In the genomic region with DNA sequence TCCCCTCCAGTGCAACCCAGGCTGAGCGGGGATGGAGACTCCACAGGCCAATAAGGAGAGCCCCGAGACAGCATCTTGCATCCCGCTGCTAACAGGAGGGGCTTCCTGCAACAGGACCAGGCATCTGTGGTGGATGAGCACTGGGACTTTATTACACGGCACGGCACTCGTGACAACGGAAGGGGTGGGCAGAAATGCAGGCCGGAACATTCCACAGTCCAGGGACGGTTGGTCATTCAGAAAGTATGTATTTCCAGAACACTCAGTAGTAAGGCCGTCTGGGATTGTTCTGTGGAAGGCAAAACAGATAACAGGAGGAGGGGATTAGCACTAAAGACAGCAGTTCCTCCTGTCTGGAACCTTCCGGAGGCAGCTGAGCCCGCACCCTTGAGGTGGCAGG, we compare ENCODE assay signal across 28 cellular contexts. TPM values are rescaled to one million over a fixed set of nuclear protein-coding genes. Genes with fewer than 3 reads are reported as not detected.
DNase-seq lines count a peak whose midpoint lies in the region; ATAC-seq, FAIRE-seq and TF ChIP-seq lines count a peak whose summit lies in the region.
"Had no signal": no experiment of that assay in that cellular context is flagged by ENCODE, and none has a peak within 500 bp of the region (broad histone marks: within the 10 kb centered on the region; RNA-seq: fewer than 3 reads in every experiment).

No MANE protein-coding gene starts in this region.

- DNase-seq in ELR (ENCODE audit: low read depth) (peak; percentile 49), astrocyte (ENCODE audit: low read depth) (peak; percentile 79), hepatic stellate cell (ENCODE audit: low spot score) (peak; percentile 83), smooth muscle cell (lab: John Stamatoyannopoulos, UW; ENCODE audit: unreplicated experiment) (peak; percentile 11), urothelium cell line (ENCODE audit: low spot score) (no peak)
- DNase-seq: activated CD8-positive, alpha-beta T cell treated with anti-CD3 and anti-CD28 coated beads, Interleukin-2, amount 10 ng/mL, durations not matched to agents 7 days and 5 days; activated T-cell treated with anti-CD3 and anti-CD28 coated beads, Interleukin-2, amount 50 U/mL, for 48 hours; DMS153; heart right ventricle; kidney; mammary epithelial cell; NCI-H1436; NCI-H2171; NCI-H526 treated with DMSO at 0.1 percent for 48 hours; nephron progenitor cell; Right ventricle myocardium superior; spleen; stimulated activated CD8-positive, alpha-beta memory T cell treated with anti-CD3 and anti-CD28 coated beads, Interleukin-4, amount 100 ng/mL, for 48 hours had no signal

- no peak overlapping the region for H3K4me3 ChIP-seq in astrocyte (ENCODE audit: insufficient read depth, low read depth, low read length)
- H3K4me3 ChIP-seq in smooth muscle cell = no peak overlapping the region
- H3K4me3 ChIP-seq: cardiac muscle cell, esophagus muscularis mucosa, heart right ventricle, spleen had no signal

- H3K27me3 ChIP-seq in astrocyte (ENCODE audit: insufficient read depth, low read length) (no peaks in the 10 kb centered on the region), smooth muscle cell (ENCODE audit: low read depth) (no peaks in the 10 kb centered on the region)
- H3K27me3 ChIP-seq: cardiac muscle cell had no signal

- ATAC-seq in GM19467 (IDR thresholded peaks at IDR 0.05; ENCODE audit: unreplicated experiment) (no peak), HG02938 (IDR thresholded peaks at IDR 0.05; ENCODE audit: unreplicated experiment) (no peak)
- ATAC-seq: activated CD8-positive, alpha-beta T cell treated with anti-CD3 and anti-CD28 coated beads, Interleukin-2, amount 10 ng/mL, durations not matched to agents 7 days and 5 days; heart right ventricle; WTC11 had no signal

- WGBS in smooth muscle cell (ENCODE audit: low lambda C conversion rate) = 19% methylated on average over 12 of the region's 12 CpGs

- peaks cover 18% of the 10 kb centered on the region for H3K36me3 Mint-ChIP-seq in astrocyte (ENCODE audit: low read depth, unreplicated experiment)

- H3K27ac Mint-ChIP-seq in astrocyte (ENCODE audit: unreplicated experiment) = peak overlapping the region; percentile 88
- H3K27ac Mint-ChIP-seq: activated CD8-positive, alpha-beta T cell treated with anti-CD3 and anti-CD28 coated beads, Interleukin-2, amount 10 ng/mL, durations not matched to agents 7 days and 5 days; activated naive CD4-positive, alpha-beta T cell treated with anti-CD3 and anti-CD28 coated beads, Interleukin-2, amount 50 U/mL, for 24 hours; nephron progenitor cell; progenitor cell of endocrine pancreas; T-helper 1 cell treated with Interleukin-12 subunit alpha and Interleukin-12 subunit beta and Interleukin-4 antibody, amounts not matched to agents 30 μg/mL and 1 μg/mL, for 36 hours; WTC11 had no signal

- H3K36me3 ChIP-seq in astrocyte (ENCODE audit: insufficient read depth, low read length) (peaks cover 8% of the 10 kb centered on the region), smooth muscle cell (ENCODE audit: low read depth) (no peaks in the 10 kb centered on the region)

- H3K79me2 ChIP-seq in astrocyte (ENCODE audit: insufficient read depth, low read length) = no peaks in the 10 kb centered on the region
- H3K79me2 ChIP-seq in smooth muscle cell (ENCODE audit: low read depth) = no peaks in the 10 kb centered on the region

- H3K4me3 Mint-ChIP-seq in astrocyte (ENCODE audit: unreplicated experiment) = peak overlapping the region; percentile 35
- H3K4me3 Mint-ChIP-seq: activated CD8-positive, alpha-beta T cell treated with anti-CD3 and anti-CD28 coated beads, Interleukin-2, amount 10 ng/mL, durations not matched to agents 7 days and 5 days; activated naive CD4-positive, alpha-beta T cell treated with anti-CD3 and anti-CD28 coated beads, Interleukin-2, amount 50 U/mL, for 24 hours; CD14-positive monocyte; nephron progenitor cell; T-helper 1 cell treated with Interleukin-12 subunit alpha and Interleukin-12 subunit beta and Interleukin-4 antibody, amounts not matched to agents 30 μg/mL and 1 μg/mL, for 36 hours; WTC11 had no signal

- H3K9ac ChIP-seq in astrocyte (ENCODE audit: low read length) (peak overlapping the region; percentile 59), smooth muscle cell (ENCODE audit: low read depth) (peak overlapping the region; percentile 66)

- no peak overlapping the region for H2AFZ ChIP-seq in astrocyte (ENCODE audit: low read depth, low read length)
- H2AFZ ChIP-seq in smooth muscle cell (ENCODE audit: low read depth) = no peak overlapping the region

- H3K27me3 Mint-ChIP-seq in astrocyte (ENCODE audit: low read depth, unreplicated experiment) = peaks cover 3% of the 10 kb centered on the region

- peaks cover 8% of the 10 kb centered on the region for H3K4me1 Mint-ChIP-seq in astrocyte (ENCODE audit: low read depth, unreplicated experiment)

- H3K4me2 ChIP-seq in astrocyte (ENCODE audit: low read length) (peak overlapping the region; percentile 57), smooth muscle cell (peak overlapping the region; percentile 60)

- TF ChIP-seq CTCF in astrocyte (IDR thresholded peaks at IDR 0.05; ENCODE audit: insufficient read depth, low read depth, low read length) = no peak
- TF ChIP-seq CTCF in smooth muscle cell (IDR thresholded peaks at IDR 0.05; ENCODE audit: borderline replicate concordance, insufficient read depth, poor library complexity, severe bottlenecking) = no peak

- H3K27ac ChIP-seq in astrocyte (ENCODE audit: low read depth, low read length) (peak overlapping the region; percentile 66), smooth muscle cell (ENCODE audit: low read depth) (peak overlapping the region; percentile 91)
- H3K27ac ChIP-seq: cardiac muscle cell, esophagus muscularis mucosa, heart right ventricle, spleen had no signal

- peaks cover 4% of the 10 kb centered on the region for H4K20me1 ChIP-seq in astrocyte (ENCODE audit: insufficient read depth, low read length)
- H4K20me1 ChIP-seq in smooth muscle cell (ENCODE audit: low read depth) = no peaks in the 10 kb centered on the region

- H3K9me3 Mint-ChIP-seq in astrocyte (ENCODE audit: unreplicated experiment) = peaks cover 2% of the 10 kb centered on the region
- H3K9me3 Mint-ChIP-seq: activated naive CD4-positive, alpha-beta T cell treated with anti-CD3 and anti-CD28 coated beads, Interleukin-2, amount 50 U/mL, for 24 hours; nephron progenitor cell; T-helper 1 cell treated with Interleukin-12 subunit alpha and Interleukin-12 subunit beta and Interleukin-4 antibody, amounts not matched to agents 30 μg/mL and 1 μg/mL, for 36 hours; WTC11 had no signal

- H3K9me3 ChIP-seq in astrocyte (ENCODE audit: insufficient read depth, low read depth, low read length) (no peaks in the 10 kb centered on the region), smooth muscle cell (replicated peaks; ENCODE audit: low read depth) (no peaks in the 10 kb centered on the region)
- H3K9me3 ChIP-seq: esophagus muscularis mucosa, heart right ventricle, spleen had no signal

- FAIRE-seq in astrocyte (lab: Jason Lieb, UNC) (no peak), urothelium cell line (lab: Jason Lieb, UNC) (no peak)
- FAIRE-seq: H1, kidney had no signal

- H3K4me1 ChIP-seq in astrocyte (ENCODE audit: insufficient read depth, low read length) = peaks cover 3% of the 10 kb centered on the region
- peaks cover 9% of the 10 kb centered on the region for H3K4me1 ChIP-seq in smooth muscle cell (ENCODE audit: low read depth)

- H3F3A ChIP-seq in smooth muscle cell (ENCODE audit: low read depth) = peaks cover 7% of the 10 kb centered on the region

RNA-seq across cellular contexts. Expression of a gene that starts 3.3 kb away (rescaled TPM):
- total RNA-seq in astrocyte (4.4 and 5.0 TPM in 2 replicates), smooth muscle cell (1.0 and 3.4 TPM in 2 replicates)
- 7.9 and 9.4 TPM in 2 replicates for polyA plus RNA-seq in smooth muscle cell
- total RNA-seq: activated CD8-positive, alpha-beta T cell treated with anti-CD3 and anti-CD28 coated beads, Interleukin-2, amount 10 ng/mL, durations not matched to agents 7 days and 5 days; mammary epithelial cell had no signal
- polyA plus RNA-seq: CD14-positive monocyte, mammary epithelial cell had no signal

RNA-seq across cellular contexts. Expression of a gene that starts 43.9 kb away (rescaled TPM):
- total RNA-seq in astrocyte (48.5 and 59.1 TPM in 2 replicates), smooth muscle cell (19.9 and 28.9 TPM in 2 replicates)
- 47.4 and 54.1 TPM in 2 replicates for polyA plus RNA-seq in smooth muscle cell

RNA-seq across cellular contexts. Expression of a gene that starts 44.2 kb away (rescaled TPM):
- total RNA-seq in astrocyte (36.8 and 37.0 TPM in 2 replicates), smooth muscle cell (25.4 and 28.0 TPM in 2 replicates)
- polyA plus RNA-seq in smooth muscle cell = 19.9 and 27.6 TPM in 2 replicates
